ENCODE assay signal across 13 cellular contexts in the genomic region with DNA sequence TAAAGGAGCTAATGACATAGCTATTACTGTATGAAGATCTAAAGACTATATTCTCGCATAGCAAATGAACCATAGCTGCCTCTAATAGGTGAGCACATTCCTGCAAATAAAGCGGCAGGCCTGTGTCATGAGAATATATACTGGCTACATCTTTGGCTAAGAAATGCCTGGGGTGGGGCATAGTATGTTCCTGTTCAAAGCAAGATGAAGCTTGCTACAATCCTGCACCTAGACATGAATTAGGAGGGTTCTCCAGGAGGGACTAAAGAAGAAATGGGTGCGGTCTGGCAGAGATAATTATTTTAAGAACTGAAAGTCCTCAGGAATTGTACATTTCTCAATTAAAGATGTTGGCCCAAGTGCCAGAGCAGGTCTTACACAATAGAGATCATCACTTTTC. TPM values are rescaled to one million over a fixed set of nuclear protein-coding genes. Genes with fewer than 3 reads are reported as not detected.
"Had no signal": no experiment of that assay in that cellular context is flagged by ENCODE, and none has a peak within 500 bp of the region (broad histone marks: within the 10 kb centered on the region; RNA-seq: fewer than 3 reads in every experiment).

No MANE protein-coding gene starts in this region.

- H3K4me1 Mint-ChIP-seq: activated CD4-positive, alpha-beta T cell treated with anti-CD3 and anti-CD28 coated beads, Interleukin-2, amount 10 ng/mL, durations not matched to agents 24 days and 14 days; activated naive CD8-positive, alpha-beta T cell treated with anti-CD3 and anti-CD28 coated beads, Interleukin-2, amount 50 U/mL, for 24 hours had no signal

- H3K36me3 ChIP-seq: cardiac muscle cell, SJSA1 had no signal

- H3K4me3 ChIP-seq: cardiac muscle cell, PC-9, SJSA1 had no signal

- H3K27ac ChIP-seq: cardiac muscle cell, PC-9, SJSA1 had no signal

- H2AFZ ChIP-seq: PC-9 had no signal

- H3K4me3 Mint-ChIP-seq: activated CD4-positive, alpha-beta T cell treated with anti-CD3 and anti-CD28 coated beads, Interleukin-2, amount 10 ng/mL, durations not matched to agents 24 days and 14 days; activated CD8-positive, alpha-beta memory T cell treated with anti-CD3 and anti-CD28 coated beads, Interleukin-2, amount 10 ng/mL, durations not matched to agents 7 days and 5 days; activated naive CD8-positive, alpha-beta T cell treated with anti-CD3 and anti-CD28 coated beads, Interleukin-2, amount 50 U/mL, for 24 hours; activated T-cell treated with anti-CD3 and anti-CD28 coated beads, Interleukin-2, amount 50 U/mL, for 4 hours; brain; T-helper 2 cell treated with Interferon-gamma antibody and Interleukin-4, amounts not matched to agents 5 μg/mL and 100 μg/mL, for 36 hours; WTC11 had no signal

- H3K27me3 ChIP-seq: cardiac muscle cell, SJSA1 had no signal

- H3K36me3 Mint-ChIP-seq: activated CD8-positive, alpha-beta memory T cell treated with anti-CD3 and anti-CD28 coated beads, Interleukin-2, amount 10 ng/mL, durations not matched to agents 7 days and 5 days; activated naive CD4-positive, alpha-beta T cell treated with anti-CD3 and anti-CD28 coated beads, Interleukin-2, amount 50 U/mL, for 72 hours had no signal

- H3K9me3 Mint-ChIP-seq: activated CD4-positive, alpha-beta T cell treated with anti-CD3 and anti-CD28 coated beads, Interleukin-2, amount 10 ng/mL, durations not matched to agents 24 days and 14 days; activated naive CD4-positive, alpha-beta T cell treated with anti-CD3 and anti-CD28 coated beads, Interleukin-2, amount 50 U/mL, for 72 hours; activated naive CD8-positive, alpha-beta T cell treated with anti-CD3 and anti-CD28 coated beads, Interleukin-2, amount 50 U/mL, for 24 hours; activated T-cell treated with anti-CD3 and anti-CD28 coated beads, Interleukin-2, amount 50 U/mL, for 4 hours; T-helper 2 cell treated with Interferon-gamma antibody and Interleukin-4, amounts not matched to agents 5 μg/mL and 100 μg/mL, for 36 hours had no signal

- H3K27ac Mint-ChIP-seq: activated CD4-positive, alpha-beta T cell treated with anti-CD3 and anti-CD28 coated beads, Interleukin-2, amount 10 ng/mL, durations not matched to agents 24 days and 14 days; activated CD8-positive, alpha-beta memory T cell treated with anti-CD3 and anti-CD28 coated beads, Interleukin-2, amount 10 ng/mL, durations not matched to agents 7 days and 5 days; activated naive CD4-positive, alpha-beta T cell treated with anti-CD3 and anti-CD28 coated beads, Interleukin-2, amount 50 U/mL, for 72 hours; activated naive CD8-positive, alpha-beta T cell treated with anti-CD3 and anti-CD28 coated beads, Interleukin-2, amount 50 U/mL, for 24 hours; brain; T-helper 2 cell treated with Interferon-gamma antibody and Interleukin-4, amounts not matched to agents 5 μg/mL and 100 μg/mL, for 36 hours; WTC11 had no signal

- FAIRE-seq: astrocyte had no signal

- H3K27me3 Mint-ChIP-seq: activated naive CD8-positive, alpha-beta T cell treated with anti-CD3 and anti-CD28 coated beads, Interleukin-2, amount 50 U/mL, for 24 hours had no signal

- H3K9me3 ChIP-seq: SJSA1 had no signal

- H3K4me2 ChIP-seq: PC-9 had no signal

- H3K4me1 ChIP-seq: SJSA1 had no signal

RNA-seq across cellular contexts. Expression of a gene that starts 46.8 kb away (rescaled TPM):
- total RNA-seq: activated CD4-positive, alpha-beta T cell treated with anti-CD3 and anti-CD28 coated beads, Interleukin-2, amount 10 ng/mL, durations not matched to agents 24 days and 14 days; activated CD8-positive, alpha-beta memory T cell treated with anti-CD3 and anti-CD28 coated beads, Interleukin-2, amount 10 ng/mL, durations not matched to agents 7 days and 5 days; activated naive CD4-positive, alpha-beta T cell treated with anti-CD3 and anti-CD28 coated beads, Interleukin-2, amount 50 U/mL, for 72 hours; T-helper 1 cell treated with Interleukin-12 subunit alpha and Interleukin-12 subunit beta and Interleukin-4 antibody, amounts not matched to agents 30 ng/mL and 1 ng/mL, for 36 hours had no signal
- polyA plus RNA-seq: cardiac muscle cell had no signal
